Comparison of ENCODE assay signal across 19 cellular contexts in the genomic region with DNA sequence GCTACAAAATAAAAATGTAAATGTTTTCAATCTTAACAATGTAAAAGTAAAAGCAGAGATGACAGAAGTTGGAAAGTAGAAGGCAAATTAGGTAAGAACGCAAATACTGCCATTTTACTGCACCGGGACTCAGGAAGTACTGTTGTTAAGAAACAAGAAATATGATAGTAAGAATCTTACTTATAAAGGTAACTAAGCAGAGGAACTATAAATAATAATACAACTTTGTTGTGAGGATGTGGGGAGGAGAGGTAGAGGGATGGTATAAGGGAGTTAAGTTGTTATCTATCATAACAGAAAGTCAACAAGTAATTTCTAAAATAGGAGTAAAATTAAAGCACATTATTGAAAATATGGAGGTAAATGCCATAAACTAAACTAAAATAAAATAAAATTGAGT.
"Had no signal": no experiment of that assay in that cellular context is flagged by ENCODE, and none has a peak within 500 bp of the region (broad histone marks: within the 10 kb centered on the region; RNA-seq: fewer than 3 reads in every experiment).

No MANE protein-coding gene starts in this region.

- H3K4me1 ChIP-seq: ascending aorta, gastrocnemius medialis, tibial artery, uterus had no signal

- H3K27ac Mint-ChIP-seq: activated naive CD4-positive, alpha-beta T cell treated with anti-CD3 and anti-CD28 coated beads, Interleukin-2, amount 10 ng/mL, durations not matched to agents 7 days and 5 days had no signal

- H3K27ac ChIP-seq: ascending aorta, gastrocnemius medialis, lower lobe of right lung, spleen, tibial artery, uterus had no signal

- H3K27me3 Mint-ChIP-seq: activated naive CD4-positive, alpha-beta T cell treated with anti-CD3 and anti-CD28 coated beads, Interleukin-2, amount 10 ng/mL, durations not matched to agents 7 days and 5 days had no signal

- ATAC-seq: activated CD4-positive, CD25-positive, alpha-beta regulatory T cell treated with anti-CD3 and anti-CD28 coated beads, Interleukin-2, amount 50 U/mL, for 24 hours; esophagus mucosa; gastrocnemius medialis; lower lobe of right lung had no signal

- H3K4me3 Mint-ChIP-seq: activated naive CD4-positive, alpha-beta T cell treated with anti-CD3 and anti-CD28 coated beads, Interleukin-2, amount 10 ng/mL, durations not matched to agents 7 days and 5 days had no signal

- H3K36me3 ChIP-seq: ascending aorta, gastrocnemius medialis, lower lobe of right lung, spleen, tibial artery, uterus had no signal

- H3K4me3 ChIP-seq: ascending aorta, gastrocnemius medialis, lower lobe of right lung, spleen, tibial artery, uterus had no signal

- H3K27me3 ChIP-seq: ascending aorta, gastrocnemius medialis, spleen, tibial artery, uterus had no signal

- DNase-seq: activated CD4-positive, alpha-beta T cell treated with anti-CD3 and anti-CD28 coated beads, Interleukin-2, amount 50 U/mL, for 1 hour; activated effector memory CD4-positive, alpha-beta T cell treated with Interleukin-2 at 50 U/mL for 16 hours; activated naive CD4-positive, alpha-beta T cell treated with anti-CD3 and anti-CD28 coated beads, Interleukin-2, amount 10 ng/mL, durations not matched to agents 7 days and 5 days; activated T-cell treated with anti-CD3 and anti-CD28 coated beads, Interleukin-2, amount 50 U/mL, for 1 hour; cerebellar nuclear complex; cortex of kidney; effector CD4-positive, alpha-beta T cell; gastrocnemius medialis; head of caudate nucleus; lower lobe of right lung; retina; spleen; substantia nigra; T-helper 1 cell; tibial artery; uterus had no signal

- H3K9me3 ChIP-seq: gastrocnemius medialis, lower lobe of right lung, tibial artery, uterus had no signal
